13 cellular contexts compared by ENCODE assay signal in genomic region chr16:14069818-14070217, GRCh38. TPM values are rescaled to one million over a fixed set of nuclear protein-coding genes. Genes with fewer than 3 reads are reported as not detected.
DNase-seq lines count a peak whose midpoint lies in the region; ATAC-seq, FAIRE-seq and TF ChIP-seq lines count a peak whose summit lies in the region.
"Had no signal": no experiment of that assay in that cellular context is flagged by ENCODE, and none has a peak within 500 bp of the region (broad histone marks: within the 10 kb centered on the region; RNA-seq: fewer than 3 reads in every experiment).

No MANE protein-coding gene starts in this region.

- peaks cover 14% of the 10 kb centered on the region for H3K4me1 Mint-ChIP-seq in activated CD4-positive, alpha-beta T cell treated with anti-CD3 and anti-CD28 coated beads for 36 hours
- H3K4me1 Mint-ChIP-seq in neural crest cell, result peaks cover 16% of the 10 kb centered on the region

- TF ChIP-seq POLR2A in GM12892 (IDR thresholded peaks at IDR 0.05; ENCODE audit: low read depth, low read length), result no peak

- no peak overlapping the region for H3K4me3 ChIP-seq in bronchial epithelial cell (ENCODE audit: low read depth, low read length)
- H3K4me3 ChIP-seq in WERI-Rb-1 (ENCODE audit: low read depth, low read length), result no peak overlapping the region

- H3K27me3 ChIP-seq in bronchial epithelial cell (ENCODE audit: control insufficient read depth, insufficient read depth, low read length), result no peaks in the 10 kb centered on the region
- no peaks in the 10 kb centered on the region for H3K27me3 ChIP-seq in WERI-Rb-1 (ENCODE audit: insufficient read depth, low read depth, severe bottlenecking)
- H3K27me3 ChIP-seq: gastroesophageal sphincter, vagina had no signal

- H3K27me3 Mint-ChIP-seq in activated CD4-positive, alpha-beta T cell treated with anti-CD3 and anti-CD28 coated beads for 36 hours, result peaks cover 3% of the 10 kb centered on the region
- peaks cover 2% of the 10 kb centered on the region for H3K27me3 Mint-ChIP-seq in neural crest cell (ENCODE audit: low read depth)

- TF ChIP-seq CTCF in bronchial epithelial cell (IDR thresholded peaks at IDR 0.05; ENCODE audit: insufficient read depth, low read length, severe bottlenecking) (no peak), neural crest cell (conservative IDR thresholded peaks at IDR 0.05) (no peak), WERI-Rb-1 (IDR thresholded peaks at IDR 0.05; ENCODE audit: low read depth, low read length) (no peak)

- no peak overlapping the region for H3K27ac ChIP-seq in WERI-Rb-1

- no peaks in the 10 kb centered on the region for H3K9me3 ChIP-seq in WERI-Rb-1 (ENCODE audit: severe bottlenecking)
- H3K9me3 ChIP-seq: gastroesophageal sphincter, vagina had no signal

- H3K9me3 Mint-ChIP-seq in activated CD4-positive, alpha-beta T cell treated with anti-CD3 and anti-CD28 coated beads for 36 hours (ENCODE audit: low read depth), result no peaks in the 10 kb centered on the region
- no peaks in the 10 kb centered on the region for H3K9me3 Mint-ChIP-seq in neural crest cell

- CTCF ChIA-PET in activated CD4-positive, alpha-beta T cell treated with anti-CD3 and anti-CD28 coated beads for 36 hours (lab: Charles Lee), result interaction anchor here (1.1 kb wide), 1 partner anchor 150 kb away, joined by 5 read pairs; the partner anchor contains the start of gene ERCC4

- no peaks in the 10 kb centered on the region for H3K36me3 Mint-ChIP-seq in activated CD4-positive, alpha-beta T cell treated with anti-CD3 and anti-CD28 coated beads for 36 hours (ENCODE audit: low read depth)
- no peaks in the 10 kb centered on the region for H3K36me3 Mint-ChIP-seq in neural crest cell (ENCODE audit: low read depth)

- no peak for ATAC-seq in activated CD4-positive, alpha-beta T cell treated with anti-CD3 and anti-CD28 coated beads for 36 hours
- ATAC-seq: gastroesophageal sphincter had no signal

- intact Hi-C loops in activated CD4-positive, alpha-beta T cell treated with anti-CD3 and anti-CD28 coated beads for 36 hours (cut with DNase I, micrococcal nuclease), result loop anchor here (2.0 to 10.0 kb wide), 5 partner anchors 123 to 563 kb away; partner anchors contain the start of genes BFAR (in 1 of the 2) and ERCC4 (in 1 of the 2)

- FAIRE-seq in bronchial epithelial cell (lab: Jason Lieb, UNC) (no peak), GM12892 (lab: Jason Lieb, UNC) (no peak)

- H3K27ac Mint-ChIP-seq in activated CD4-positive, alpha-beta T cell treated with anti-CD3 and anti-CD28 coated beads for 36 hours, result peak overlapping the region; percentile 81
- no peak overlapping the region for H3K27ac Mint-ChIP-seq in neural crest cell (ENCODE audit: unreplicated experiment)

- H3K4me3 Mint-ChIP-seq in activated CD4-positive, alpha-beta T cell treated with anti-CD3 and anti-CD28 coated beads for 36 hours, result peak overlapping the region; percentile 82
- H3K4me3 Mint-ChIP-seq in neural crest cell, result peak overlapping the region; percentile 90

- H3K36me3 ChIP-seq in bronchial epithelial cell (ENCODE audit: control insufficient read depth, insufficient read depth, low read length), result no peaks in the 10 kb centered on the region
- H3K36me3 ChIP-seq in WERI-Rb-1, result no peaks in the 10 kb centered on the region
- H3K36me3 ChIP-seq: gastroesophageal sphincter, vagina had no signal

- POLR2A ChIA-PET in activated CD4-positive, alpha-beta T cell treated with anti-CD3 and anti-CD28 coated beads for 36 hours (lab: Charles Lee), result interaction anchor here (0.6 kb wide), 1 partner anchor 116 kb away, joined by 3 read pairs; no protein-coding TSS in a partner anchor

- no peak for DNase-seq in activated CD4-positive, alpha-beta T cell treated with anti-CD3 and anti-CD28 coated beads for 36 hours
- DNase-seq in activated CD4-positive, alpha-beta T cell treated with anti-CD3 and anti-CD28 coated beads for 48 hours, result no peak
- DNase-seq in NCI-H146 (lab: John Stamatoyannopoulos, UW), result peak; percentile 76
- DNase-seq in bronchial epithelial cell (ENCODE audit: low read depth), result peak; percentile 82
- DNase-seq in neural crest cell (ENCODE audit: low read depth, low spot score), result no peak
- no peak for DNase-seq in GM12892 (ENCODE audit: insufficient read length)
- DNase-seq in NOMO-1 treated with dmso at 0.1 percent for 144 hours (lab: John Stamatoyannopoulos, UW; ENCODE audit: unreplicated experiment), result no peak
- no peak for DNase-seq in WERI-Rb-1
- DNase-seq: ACHN, DMS79, NCI-H774 had no signal

RNA-seq across cellular contexts. Expression of gene MRTFB, which starts 1.3 kb away (rescaled TPM):
- total RNA-seq in activated CD4-positive, alpha-beta T cell treated with anti-CD3 and anti-CD28 coated beads for 36 hours, result 10 to 100 TPM in 1 of 2 experiments, 1 to 10 TPM in 1; 9.6 to 16.9 TPM
- total RNA-seq in bronchial epithelial cell (6.8 and 11.3 TPM in 2 replicates), neural crest cell (54.8 and 58.3 TPM in 2 replicates)
- 9.5 TPM for polyA plus RNA-seq in GM12892 (2012; ENCODE audit: missing spikeins)

Comparison
In these comparisons a context has a peak if more than half of its experiments do, and no peak if none do; other contexts are left out.
1. DNase-seq: peak in NCI-H146 (single experiment) and bronchial epithelial cell (single experiment); none in activated CD4-positive, alpha-beta T cell treated with anti-CD3 and anti-CD28 coated beads for 36 hours (single experiment), activated CD4-positive, alpha-beta T cell treated with anti-CD3 and anti-CD28 coated beads for 48 hours (single experiment), neural crest cell (single experiment), GM12892 (single experiment), NOMO-1 treated with dmso at 0.1 percent for 144 hours (single experiment) and WERI-Rb-1 (single experiment).